Comparison of ENCODE assay signal across 9 cellular contexts in the genomic region with DNA sequence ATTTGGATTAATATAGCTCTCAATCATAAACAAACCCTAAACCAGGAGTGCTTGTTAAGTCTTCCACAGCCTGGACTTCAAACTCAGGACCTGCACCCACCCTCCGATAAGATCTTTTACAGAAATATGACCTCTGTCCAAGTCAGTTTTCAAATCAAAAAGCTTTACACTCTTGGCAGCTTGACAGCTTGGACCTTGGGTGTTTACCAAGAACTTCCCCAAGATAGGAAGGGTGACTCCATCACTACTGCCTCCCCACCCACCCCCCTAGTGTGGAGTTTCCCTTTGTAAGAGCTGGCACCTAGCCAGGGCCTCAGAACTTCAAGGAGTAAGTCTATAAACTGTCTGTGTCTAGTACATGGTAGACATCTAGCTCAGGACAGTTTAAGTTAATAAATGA. TPM values are rescaled to one million over a fixed set of nuclear protein-coding genes. Genes with fewer than 3 reads are reported as not detected.
DNase-seq lines count a peak whose midpoint lies in the region; ATAC-seq and TF ChIP-seq lines count a peak whose summit lies in the region.
"Had no signal": no experiment of that assay in that cellular context is flagged by ENCODE, and none has a peak within 500 bp of the region (broad histone marks: within the 10 kb centered on the region; RNA-seq: fewer than 3 reads in every experiment).

No MANE protein-coding gene starts in this region.

- H3K27me3 ChIP-seq in Panc1 (ENCODE audit: control insufficient read depth, insufficient read depth, low read length) = no peaks in the 10 kb centered on the region

- DNase-seq in ACHN (peak; percentile 52), Panc1 (ENCODE audit: low read depth, low spot score) (no peak), epithelial cell of prostate (ENCODE audit: low read depth, low spot score) (no peak), mucosa of descending colon (peak; percentile 61 to 93 (median 65)), NOMO-1 treated with DMSO at 0.1 percent for 48 hours (lab: John Stamatoyannopoulos, UW; ENCODE audit: unreplicated experiment) (no peak), NCI-H146 (lab: John Stamatoyannopoulos, UW) (no peak), NCI-H1436 treated with DMSO at 0.1 percent for 48 hours (lab: John Stamatoyannopoulos, UW) (no peak)
- DNase-seq: activated CD4-positive, alpha-beta T cell treated with anti-CD3 and anti-CD28 coated beads, Interleukin-2, amount 10 ng/mL, durations not matched to agents 7 days and 5 days had no signal

- POLR2A ChIA-PET in Panc1 (lab: Charles Lee) = no interaction called here

- H3K9me3 ChIP-seq in Panc1 (ENCODE audit: control insufficient read depth, insufficient read depth, low read depth, low read length) = no peaks in the 10 kb centered on the region
- H3K9me3 ChIP-seq in mucosa of descending colon = no peaks in the 10 kb centered on the region

- intact Hi-C loops in Panc1 (cut with micrococcal nuclease; ENCODE audit: unreplicated experiment) (no loop called here), mucosa of descending colon (cut with DNase I, micrococcal nuclease) (no loop called here)

- H3K4me3 ChIP-seq in Panc1 (ENCODE audit: low read depth in 2 of 2, low read length in 2 of 2) (no peak overlapping the region), mucosa of descending colon (no peak overlapping the region)

- no TSS peak for BruUV-seq in Panc1 (replicated peaks; lab: Mats Ljungman, UMichigan)

- no peak for TF ChIP-seq CTCF in Panc1 (IDR thresholded peaks at IDR 0.05)
- no peak for TF ChIP-seq CTCF in mucosa of descending colon (IDR thresholded peaks at IDR 0.05)

- in situ Hi-C loops in ACHN (cut with HindIII; ENCODE audit: low pct_ligation_motif_present, low pct_unique_long_range_greater_than_20kb, low sequenced_read_pairs) = no loop called here
- in situ Hi-C loops in Panc1 (cut with HindIII; ENCODE audit: low pct_unique_long_range_greater_than_20kb, low sequenced_read_pairs) = no loop called here

- CTCF ChIA-PET in Panc1 (lab: Charles Lee) = no interaction called here

- H3K4me1 ChIP-seq in Panc1 (ENCODE audit: control insufficient read depth, insufficient read depth, low read length) = peaks cover 73% of the 10 kb centered on the region
- H3K4me1 ChIP-seq in mucosa of descending colon (ENCODE audit: low read depth) = peaks cover 27% of the 10 kb centered on the region

- peaks cover 2% of the 10 kb centered on the region; the same call in 1 of the 2 replicates for H3K36me3 ChIP-seq in Panc1 (ENCODE audit: control insufficient read depth, insufficient read depth, low read length)
- H3K36me3 ChIP-seq in mucosa of descending colon (ENCODE audit: low read depth) = no peaks in the 10 kb centered on the region

- ATAC-seq in Panc1 (peak; percentile 49), mucosa of descending colon (peak; percentile 88), GM19463 (IDR thresholded peaks at IDR 0.05; ENCODE audit: unreplicated experiment) (no peak)

- H3K27ac ChIP-seq in Panc1 (ENCODE audit: low read length) (peak overlapping the region; percentile 46; the same call in 1 of the 2 replicates), epithelial cell of prostate (peak overlapping the region; percentile 37)

RNA-seq across cellular contexts. Expression of gene BCAR3, which starts 9.6 kb away (rescaled TPM):
- total RNA-seq in Panc1 (2021; ENCODE audit: unreplicated experiment) (33.9 TPM), mucosa of descending colon (10 to 100 TPM; 37.2 to 73.7 (median 54.3) TPM)
- polyA plus RNA-seq in Panc1 (2012; ENCODE audit: insufficient read length) = 22.4 TPM

Comparison
In these comparisons a context has a peak if more than half of its experiments do, and no peak if none do; other contexts are left out.
1. DNase-seq: peak in ACHN (single experiment) and mucosa of descending colon (3 of 3); none in Panc1 (single experiment), epithelial cell of prostate (single experiment), NOMO-1 treated with DMSO at 0.1 percent for 48 hours (single experiment), NCI-H146 (single experiment) and NCI-H1436 treated with DMSO at 0.1 percent for 48 hours (single experiment).